Comparison of ENCODE assay signal across 8 cellular contexts in genomic region chr17:42609182-42609813, GRCh38. TPM values are rescaled to one million over a fixed set of nuclear protein-coding genes. Genes with fewer than 3 reads are reported as not detected.
DNase-seq lines count a peak whose midpoint lies in the region; ATAC-seq, FAIRE-seq and TF ChIP-seq lines count a peak whose summit lies in the region.

Gene RETREG3 (minus strand): TSS chr17:42609374. CDS start chr17:42609324, 50 bp downstream.
Gene TUBG1 (plus strand): TSS chr17:42609683. CDS start chr17:42609738, 55 bp downstream.

- H2AFZ ChIP-seq in H1 (ENCODE audit: low read length), result peak within 1 kb of the TSS; percentile 26; the same call in 1 of the 2 replicates

- FAIRE-seq in H1 (lab: Jason Lieb, UNC), result peak; percentile 66

- H4K5ac ChIP-seq in H1 (ENCODE audit: insufficient read length, low read depth, low read length), result peak within 1 kb of the TSS; percentile 59

- no peaks in the 10 kb centered on the region for H3K27me3 Mint-ChIP-seq in activated CD8-positive, alpha-beta memory T cell treated with anti-CD3 and anti-CD28 coated beads, Interleukin-2, amount 10 ng/mL, durations not matched to agents 7 days and 5 days
- no peaks in the 10 kb centered on the region for H3K27me3 Mint-ChIP-seq in memory B cell

- CTCF ChIA-PET in activated CD8-positive, alpha-beta memory T cell treated with anti-CD3 and anti-CD28 coated beads, Interleukin-2, amount 10 ng/mL, durations not matched to agents 7 days and 5 days (lab: Charles Lee), result interaction anchor here (1.0 to 3.4 kb wide), 12 partner anchors 9 to 215 kb away, joined by 3 to 45 read pairs (median 6); partner anchors contain the start of genes BECN1, PLEKHH3 and PSMC3IP
- CTCF ChIA-PET in H1 (lab: Charles Lee; ENCODE audit: partially characterized antibody), result interaction anchor here (0.6 to 3.1 kb wide), 11 partner anchors 9 to 376 kb away, joined by 3 to 11 read pairs (median 6); partner anchors contain the start of gene PSMC3IP

- H4K8ac ChIP-seq in H1 (ENCODE audit: extremely low read depth, insufficient read depth, low read length), result peak within 1 kb of the TSS; percentile 90

- in situ Hi-C loops in Caki2 (cut with HindIII; ENCODE audit: low pct_unique_long_range_greater_than_20kb, low sequenced_read_pairs), result loop anchor here (10.0 to 25.0 kb wide), 2 partner anchors 56 to 128 kb away; partner anchors contain the start of gene EZH1

- H2BK20ac ChIP-seq in H1 (ENCODE audit: low read length), result no peak within 1 kb of the TSS

- peak in 1 of 2 experiments; percentile 31; a peak in 2 of 4 replicates for TF ChIP-seq RAD21 in H1 (IDR thresholded peaks at IDR 0.05 in 1 of 2, conservative IDR thresholded peaks at IDR 0.05 in 1 of 2; ENCODE audit: low read depth in 2 of 2, low read length in 2 of 2)

- peaks cover 0 to 3% of the 10 kb centered on the region in 2 experiments for H4K20me1 ChIP-seq in H1 (replicated peaks in 1 of 2; ENCODE audit: control insufficient read depth in 1 of 2, insufficient read depth in 2 of 2, low read length in 2 of 2)

- ATAC-seq in GM21381 (IDR thresholded peaks at IDR 0.05; ENCODE audit: unreplicated experiment), result peak; percentile 92
- peak; percentile 92 for ATAC-seq in activated CD8-positive, alpha-beta memory T cell treated with anti-CD3 and anti-CD28 coated beads, Interleukin-2, amount 10 ng/mL, durations not matched to agents 7 days and 5 days
- peak; percentile 88 for ATAC-seq in memory B cell (ENCODE audit: low read depth)

- H3K23me2 ChIP-seq in H1 (ENCODE audit: low read depth, low read length), result peaks cover 3% of the 10 kb centered on the region

- no peaks in the 10 kb centered on the region for H3K27me3 ChIP-seq in NT2/D1 (ENCODE audit: insufficient read depth, insufficient read length)
- H3K27me3 ChIP-seq in H1 (replicated peaks in 1 of 4; ENCODE audit: control insufficient read depth in 3 of 4, extremely low read depth in 1 of 4, insufficient read depth in 3 of 4, low read length in 3 of 4), result no peaks in the 10 kb centered on the region

- H3K4me1 ChIP-seq in NT2/D1 (ENCODE audit: insufficient read depth, insufficient read length) (no peaks in the 10 kb centered on the region), H1 (replicated peaks in 1 of 4; ENCODE audit: control insufficient read depth in 3 of 4, insufficient read depth in 4 of 4, low read length in 3 of 4) (peaks cover 0 to 4% (median 2%) of the 10 kb centered on the region in 4 experiments; a peak in 6 of 7 replicates)

- peak within 1 kb of the TSS; percentile 73 to 94 for H3K4me2 ChIP-seq in H1 (ENCODE audit: insufficient read depth in 1 of 2, low read depth in 2 of 2, low read length in 2 of 2)

- POLR2A ChIA-PET in H1 (lab: Charles Lee; ENCODE audit: partially characterized antibody), result interaction anchor here (0.6 to 3.6 kb wide), 15 partner anchors 9 to 151 kb away, joined by 3 to 12 read pairs (median 4); partner anchors contain the start of genes MLX, PLEKHH3 and PSMC3IP

- 1% methylated on average over 61 of the region's 66 CpGs; no CpG with 5 or more reads in 1 of the 2 experiments for WGBS in H1 (ENCODE audit: extremely low coverage in 1 of 2, insufficient coverage in 1 of 2, insufficient read length in 1 of 2, insufficient replicate concordance in 2 of 2, low coverage in 1 of 2, low lambda C conversion rate in 2 of 2, missing lambda C conversion rate in 1 of 2), 2 experiments

- no peaks in the 10 kb centered on the region for H3K9me3 Mint-ChIP-seq in activated CD8-positive, alpha-beta memory T cell treated with anti-CD3 and anti-CD28 coated beads, Interleukin-2, amount 10 ng/mL, durations not matched to agents 7 days and 5 days (ENCODE audit: low read depth)
- no peaks in the 10 kb centered on the region for H3K9me3 Mint-ChIP-seq in memory B cell

- H3K4ac ChIP-seq in H1 (replicated peaks; ENCODE audit: insufficient read length, low read depth, low read length), result peak within 1 kb of the TSS; percentile 69

- no peak within 1 kb of the TSS for H2BK15ac ChIP-seq in H1 (ENCODE audit: low read length)

- DNase-seq in Caki2 (ENCODE audit: low read depth), result peak; percentile 99
- peak in 75 of 76 experiments; percentile 69 to 99 (median 97) for DNase-seq in HUDEP-2 (lab: John Stamatoyannopoulos, UW; ENCODE audit: unreplicated experiment in 76 of 76)
- DNase-seq in NT2/D1 (ENCODE audit: low read depth, low spot score), result peak; percentile 96
- DNase-seq in activated CD8-positive, alpha-beta memory T cell treated with anti-CD3 and anti-CD28 coated beads, Interleukin-2, amount 10 ng/mL, durations not matched to agents 7 days and 5 days, result peak; percentile 99
- peak; percentile 97 to 98 for DNase-seq in H1 (ENCODE audit: low read depth in 1 of 2, low spot score in 2 of 2)
- peak; percentile 96 to 99 for DNase-seq in memory B cell (ENCODE audit: low spot score in 2 of 2)
- peak; percentile 98 for DNase-seq in stimulated activated CD8-positive, alpha-beta memory T cell treated with anti-CD3 and anti-CD28 coated beads, Interleukin-12 subunit alpha, Interleukin-12 subunit beta, amount 100 ng/mL, for 24 hours (ENCODE audit: extremely low read depth)

- TF ChIP-seq POLR2A in H1 (IDR thresholded peaks at IDR 0.05; ENCODE audit: control extremely low read depth in 1 of 2, low read depth in 2 of 2, low read length in 2 of 2), result peak; percentile 66 to 77

- H2BK12ac ChIP-seq in H1 (ENCODE audit: low read depth, low read length), result 0 out of 2 replicates have a peak within 1 kb of the TSS, but pooled peaks have one; percentile 63

- H4K91ac ChIP-seq in H1 (replicated peaks; ENCODE audit: insufficient read length, low read length), result peak within 1 kb of the TSS; percentile 54

- H3K36me3 ChIP-seq in NT2/D1 (ENCODE audit: insufficient read depth, insufficient read length, low read length), result peaks cover 37% of the 10 kb centered on the region
- peaks cover 19 to 27% (median 24%) of the 10 kb centered on the region in 4 experiments; a peak in 7 of 8 replicates for H3K36me3 ChIP-seq in H1 (ENCODE audit: control insufficient read depth in 2 of 4, insufficient read depth in 4 of 4, low read length in 3 of 4)

- peak within 1 kb of the TSS; percentile 99 for H3K4me3 ChIP-seq in NT2/D1 (ENCODE audit: insufficient read length, low read depth)
- peak within 1 kb of the TSS; percentile 73 to 98 (median 91) for H3K4me3 ChIP-seq in H1 (ENCODE audit: extremely low read depth in 1 of 4, insufficient read depth in 2 of 4, low read depth in 3 of 4, low read length in 4 of 4)

- H3K79me2 ChIP-seq in H1 (ENCODE audit: control insufficient read depth in 1 of 2, insufficient read depth in 2 of 2, low read length in 2 of 2), result peaks cover 7 to 45% of the 10 kb centered on the region in 2 experiments

- H3K56ac ChIP-seq in H1 (replicated peaks; ENCODE audit: insufficient read length, low read depth, low read length), result peak within 1 kb of the TSS; percentile 79

- H2AK5ac ChIP-seq in H1 (ENCODE audit: low read depth, low read length), result no peak within 1 kb of the TSS

- peak within 1 kb of the TSS; percentile 82 for H2BK5ac ChIP-seq in H1 (ENCODE audit: low read depth, low read length)

- H3K4me3 Mint-ChIP-seq in activated CD8-positive, alpha-beta memory T cell treated with anti-CD3 and anti-CD28 coated beads, Interleukin-2, amount 10 ng/mL, durations not matched to agents 7 days and 5 days, result peak within 1 kb of the TSS; percentile 94
- peak within 1 kb of the TSS; percentile 97 for H3K4me3 Mint-ChIP-seq in memory B cell

- H3K27ac ChIP-seq in H1 (ENCODE audit: low read depth, low read length), result peak within 1 kb of the TSS; percentile 46; the same call in 1 of the 2 replicates

- H2BK120ac ChIP-seq in H1 (replicated peaks; ENCODE audit: low read depth, low read length), result no peak within 1 kb of the TSS

- H3K14ac ChIP-seq in H1 (ENCODE audit: insufficient read length), result no peak within 1 kb of the TSS

- peak within 1 kb of the TSS; percentile 92 for H3K27ac Mint-ChIP-seq in activated CD8-positive, alpha-beta memory T cell treated with anti-CD3 and anti-CD28 coated beads, Interleukin-2, amount 10 ng/mL, durations not matched to agents 7 days and 5 days
- H3K27ac Mint-ChIP-seq in memory B cell, result peak within 1 kb of the TSS; percentile 93

- peaks cover 9% of the 10 kb centered on the region for H3K79me1 ChIP-seq in H1 (ENCODE audit: low read depth, low read length)

- no peak within 1 kb of the TSS for H3K23ac ChIP-seq in H1 (ENCODE audit: insufficient read length)

- peak within 1 kb of the TSS; percentile 100 for H3K9ac ChIP-seq in NT2/D1 (ENCODE audit: insufficient read length, low read depth)
- H3K9ac ChIP-seq in H1 (replicated peaks in 1 of 4; ENCODE audit: extremely low read depth in 1 of 4, low read depth in 3 of 4, low read length in 3 of 4), result peak within 1 kb of the TSS; percentile 72 to 88 (median 77)

- H3K9me3 ChIP-seq in NT2/D1 (ENCODE audit: insufficient read depth, low read length) (no peaks in the 10 kb centered on the region), H1 (ENCODE audit: insufficient read depth in 2 of 2, low read depth in 1 of 2, low read length in 1 of 2) (no peaks in the 10 kb centered on the region)

- peaks cover 47% of the 10 kb centered on the region for H3K4me1 Mint-ChIP-seq in activated CD8-positive, alpha-beta memory T cell treated with anti-CD3 and anti-CD28 coated beads, Interleukin-2, amount 10 ng/mL, durations not matched to agents 7 days and 5 days
- peaks cover 22% of the 10 kb centered on the region for H3K4me1 Mint-ChIP-seq in memory B cell

- peaks cover 28% of the 10 kb centered on the region for H3K36me3 Mint-ChIP-seq in activated CD8-positive, alpha-beta memory T cell treated with anti-CD3 and anti-CD28 coated beads, Interleukin-2, amount 10 ng/mL, durations not matched to agents 7 days and 5 days
- peaks cover 11% of the 10 kb centered on the region for H3K36me3 Mint-ChIP-seq in memory B cell

- H3K18ac ChIP-seq in H1 (ENCODE audit: extremely low read depth, low read length), result peak within 1 kb of the TSS; percentile 94

- no peak for TF ChIP-seq EP300 in H1 (IDR thresholded peaks at IDR 0.05; ENCODE audit: borderline replicate concordance in 1 of 2, low read depth in 2 of 2, low read length in 2 of 2)

- peak in 1 of 3 experiments; percentile 12; a peak in 1 of 4 replicates for TF ChIP-seq CTCF in H1 (IDR thresholded peaks at IDR 0.05; ENCODE audit: control extremely low read depth in 1 of 3, insufficient read depth in 1 of 3, low read depth in 1 of 3, low read length in 3 of 3)

RNA-seq across cellular contexts. Expression of gene RETREG3, which starts in this region (rescaled TPM):
- 50.5 and 90.2 TPM in 2 replicates for total RNA-seq in Caki2 (2014; rRNA removed; shearing (Covaris generic); ENCODE audit: low replicate concordance)
- total RNA-seq in activated CD8-positive, alpha-beta memory T cell treated with anti-CD3 and anti-CD28 coated beads, Interleukin-2, amount 10 ng/mL, durations not matched to agents 7 days and 5 days, result 10 to 100 TPM; 46.7 to 54.2 TPM
- 39.6 and 42.6 TPM in 2 replicates for total RNA-seq in H1 (2021; fragmentation: NEBNext Ultra II Directional; extraction: Animal tissue kit (Norgen Biotek cat#: 25700))
- polyA plus RNA-seq in H1 (2011; rRNA removed), result 23.7 and 27.0 TPM in 2 replicates
- polyA plus RNA-seq in H1 (2011; cell fraction: cytosol; rRNA removed), result 23.9 TPM
- 26.4 TPM for polyA plus RNA-seq in H1 (2011; cell fraction: nucleus; rRNA removed)
- polyA plus RNA-seq in H1 (2012, experiment 1 of 2), result 17.8 to 21.7 TPM (median 21.0 TPM) in 4 replicates
- 16.0 TPM for polyA plus RNA-seq in H1 (2012, experiment 2 of 2)
- 29.8 TPM for polyA plus RNA-seq in H1 (2013, experiment 1 of 2)
- 39.7 TPM for polyA plus RNA-seq in H1 (2013, experiment 2 of 2)
- 119 and 127 TPM in 2 replicates for polyA minus RNA-seq in H1 (2011; rRNA and poly(A)+ RNA removed)
- polyA minus RNA-seq in H1 (2011; cell fraction: cytosol; rRNA and poly(A)+ RNA removed), result 30.1 TPM
- 19.8 TPM for polyA minus RNA-seq in H1 (2011; cell fraction: nucleus; rRNA and poly(A)+ RNA removed)

RNA-seq across cellular contexts. Expression of gene TUBG1, which starts in this region (rescaled TPM):
- 74.8 and 76.6 TPM in 2 replicates for total RNA-seq in Caki2 (2014; rRNA removed; shearing (Covaris generic); ENCODE audit: low replicate concordance)
- 100 to 1,000 TPM in 1 of 2 experiments, 10 to 100 TPM in 1; 92.3 to 103 TPM for total RNA-seq in activated CD8-positive, alpha-beta memory T cell treated with anti-CD3 and anti-CD28 coated beads, Interleukin-2, amount 10 ng/mL, durations not matched to agents 7 days and 5 days
- 107 and 109 TPM in 2 replicates for total RNA-seq in H1 (2021; fragmentation: NEBNext Ultra II Directional; extraction: Animal tissue kit (Norgen Biotek cat#: 25700))
- 208 and 276 TPM in 2 replicates for polyA plus RNA-seq in H1 (2011; rRNA removed)
- polyA plus RNA-seq in H1 (2011; cell fraction: cytosol; rRNA removed), result 163 TPM
- polyA plus RNA-seq in H1 (2011; cell fraction: nucleus; rRNA removed), result 216 TPM
- polyA plus RNA-seq in H1 (2012, experiment 1 of 2), result 169 to 180 TPM (median 176 TPM) in 4 replicates
- polyA plus RNA-seq in H1 (2012, experiment 2 of 2), result 145 TPM
- polyA plus RNA-seq in H1 (2013, experiment 1 of 2), result 91.7 TPM
- 89.5 TPM for polyA plus RNA-seq in H1 (2013, experiment 2 of 2)
- 91.4 and 136 TPM in 2 replicates for polyA minus RNA-seq in H1 (2011; rRNA and poly(A)+ RNA removed)
- polyA minus RNA-seq in H1 (2011; cell fraction: cytosol; rRNA and poly(A)+ RNA removed), result 65.7 TPM
- polyA minus RNA-seq in H1 (2011; cell fraction: nucleus; rRNA and poly(A)+ RNA removed), result 54.6 TPM

Comparison
In these comparisons a context has a peak if more than half of its experiments do, and no peak if none do; other contexts are left out.
1. Peak in every context shown above with its lines: DNase-seq, ATAC-seq, H3K4me3 ChIP-seq and H3K27ac ChIP-seq.